20 cellular contexts compared by ENCODE assay signal in genomic region chr22:32578752-32579151, GRCh38.
A peak's percentile ranks its signal among the peaks of the same experiment; 100 is the strongest.
DNase-seq lines count a peak whose midpoint lies in the region; ATAC-seq, FAIRE-seq and TF ChIP-seq lines count a peak whose summit lies in the region.
"Had no signal": no experiment of that assay in that cellular context is flagged by ENCODE, and none has a peak within 500 bp of the region (broad histone marks: within the 10 kb centered on the region; RNA-seq: fewer than 3 reads in every experiment).

No MANE protein-coding gene starts in this region.

- intact Hi-C loops in K562 (cut with micrococcal nuclease), result no loop called here
- intact Hi-C loops in mammary epithelial cell (cut with micrococcal nuclease), result no loop called here
- intact Hi-C loops in left colon (cut with DNase I, micrococcal nuclease), result no loop called here

- H3K27me3 ChIP-seq in SJCRH30, result no peaks in the 10 kb centered on the region
- no peaks in the 10 kb centered on the region for H3K27me3 ChIP-seq in K562 (ENCODE audit: control insufficient read depth in 2 of 2, insufficient read depth in 2 of 2, low read length in 2 of 2)
- no peaks in the 10 kb centered on the region for H3K27me3 ChIP-seq in smooth muscle cell (ENCODE audit: low read depth)
- H3K27me3 ChIP-seq in upper lobe of left lung, result no peaks in the 10 kb centered on the region
- no peaks in the 10 kb centered on the region for H3K27me3 ChIP-seq in mammary epithelial cell (ENCODE audit: insufficient read depth, low read length)

- TF ChIP-seq EP300 in K562 (IDR thresholded peaks at IDR 0.05; ENCODE audit: low read length) (no peak), upper lobe of left lung (IDR thresholded peaks at IDR 0.05) (no peak)

- H3K4me2 ChIP-seq in K562 (ENCODE audit: insufficient read depth, low read length) (no peak overlapping the region), smooth muscle cell (no peak overlapping the region), mammary epithelial cell (ENCODE audit: insufficient read depth, low read depth, low read length) (no peak overlapping the region)

- H3K9me3 ChIP-seq in SJCRH30 (replicated peaks) (no peaks in the 10 kb centered on the region), K562 (replicated peaks; ENCODE audit: control insufficient read depth, insufficient read depth, low read depth, low read length) (no peaks in the 10 kb centered on the region), smooth muscle cell (replicated peaks; ENCODE audit: low read depth) (no peaks in the 10 kb centered on the region), upper lobe of left lung (no peaks in the 10 kb centered on the region), mammary epithelial cell (replicated peaks; ENCODE audit: insufficient read depth, low read length) (no peaks in the 10 kb centered on the region)
- H3K9me3 ChIP-seq: Caco-2, HAP-1 had no signal

- dilution Hi-C loops in mammary epithelial cell (cut with HindIII; ENCODE audit: low sequenced_read_pairs), result no loop called here

- ATAC-seq in K562 (no peak), upper lobe of left lung (ENCODE audit: low FRiP score in 2 of 2) (no peak), GM18870 (IDR thresholded peaks at IDR 0.05; ENCODE audit: unreplicated experiment) (no peak), left colon (no peak)
- ATAC-seq: CD8-positive, alpha-beta T cell; GM12878 had no signal

- no peaks in the 10 kb centered on the region for H3K9me1 ChIP-seq in K562 (ENCODE audit: control insufficient read depth, insufficient read depth, low read length)

- CTCF ChIA-PET in K562 (lab: Yijun Ruan, JAX; ENCODE audit: low intra/inter-chr PET ratio) (no interaction called here), mammary epithelial cell (lab: Charles Lee; ENCODE audit: low non-redundant PET) (no interaction called here)

- TF ChIP-seq CTCF in K562 (IDR thresholded peaks at IDR 0.05 in 2 of 3, conservative IDR thresholded peaks at IDR 0.05 in 1 of 3; ENCODE audit: insufficient read depth in 2 of 3, low read depth in 1 of 3, low read length in 3 of 3) (no peak), smooth muscle cell (IDR thresholded peaks at IDR 0.05; ENCODE audit: borderline replicate concordance, insufficient read depth, poor library complexity, severe bottlenecking) (no peak), upper lobe of left lung (IDR thresholded peaks at IDR 0.05) (no peak), mammary epithelial cell (conservative IDR thresholded peaks at IDR 0.05 in 1 of 2, IDR thresholded peaks at IDR 0.05 in 1 of 2; ENCODE audit: extremely low read depth in 1 of 2, insufficient read depth in 1 of 2, low read depth in 1 of 2, low read length in 2 of 2) (no peak)

- POLR2A ChIA-PET in K562 (lab: Yijun Ruan, JAX), result interaction anchor here (1.1 kb wide), 1 partner anchor 10 kb away, joined by 3 read pairs; no protein-coding TSS in a partner anchor

- no peaks in the 10 kb centered on the region for H3K79me2 ChIP-seq in K562 (ENCODE audit: control insufficient read depth, insufficient read depth, low read length)
- no peaks in the 10 kb centered on the region for H3K79me2 ChIP-seq in smooth muscle cell (ENCODE audit: low read depth)
- H3K79me2 ChIP-seq in mammary epithelial cell (ENCODE audit: insufficient read depth, low read length), result no peaks in the 10 kb centered on the region

- BruUV-seq in K562 (replicated peaks; lab: Mats Ljungman, UMichigan), result no TSS peak
- BruUV-seq in mammary epithelial cell (replicated peaks; lab: Mats Ljungman, UMichigan), result no TSS peak

- DNase-seq in SJCRH30 (no peak), K562 (ENCODE audit: extremely low read depth in 1 of 4, low spot score in 3 of 4) (no peak), smooth muscle cell (lab: John Stamatoyannopoulos, UW; ENCODE audit: unreplicated experiment) (no peak), upper lobe of left lung (no peak), NCI-H1105 (lab: John Stamatoyannopoulos, UW) (no peak), mammary epithelial cell (no peak), left colon (no peak)
- DNase-seq: Caco-2; CD4-positive, CD25-positive, alpha-beta regulatory T cell; CD8-positive, alpha-beta T cell; DMS153; DND-41; GDM1; GOT3; HFFc6 had no signal

- no peak for TF ChIP-seq POLR2A in K562 (conservative IDR thresholded peaks at IDR 0.05)
- TF ChIP-seq POLR2A in upper lobe of left lung (IDR thresholded peaks at IDR 0.05), result no peak

- no peak overlapping the region for H3K9ac ChIP-seq in K562 (ENCODE audit: insufficient read depth in 1 of 2, low read depth in 2 of 2, low read length in 2 of 2)
- no peak overlapping the region for H3K9ac ChIP-seq in smooth muscle cell (ENCODE audit: low read depth)
- no peak overlapping the region for H3K9ac ChIP-seq in mammary epithelial cell (ENCODE audit: insufficient read depth, low read length)

- H4K20me1 ChIP-seq in K562 (replicated peaks; ENCODE audit: control insufficient read depth, insufficient read depth, low read length), result no peaks in the 10 kb centered on the region
- H4K20me1 ChIP-seq in smooth muscle cell (ENCODE audit: low read depth), result no peaks in the 10 kb centered on the region
- H4K20me1 ChIP-seq in mammary epithelial cell (ENCODE audit: insufficient read depth, low read length), result no peaks in the 10 kb centered on the region

- H3K4me3 ChIP-seq in SJCRH30, result no peak overlapping the region
- no peak overlapping the region for H3K4me3 ChIP-seq in K562
- H3K4me3 ChIP-seq in smooth muscle cell, result no peak overlapping the region
- H3K4me3 ChIP-seq in upper lobe of left lung, result no peak overlapping the region
- no peak overlapping the region for H3K4me3 ChIP-seq in mammary epithelial cell (replicated peaks in 1 of 3; ENCODE audit: insufficient read depth in 1 of 3, low read depth in 2 of 3, low read length in 3 of 3)
- H3K4me3 ChIP-seq: GM12878, HAP-1 had no signal

- H3K36me3 ChIP-seq in SJCRH30 (no peaks in the 10 kb centered on the region), K562 (ENCODE audit: control insufficient read depth, insufficient read depth, low read length) (no peaks in the 10 kb centered on the region), smooth muscle cell (ENCODE audit: low read depth) (no peaks in the 10 kb centered on the region), upper lobe of left lung (no peaks in the 10 kb centered on the region), mammary epithelial cell (ENCODE audit: insufficient read depth, low read length) (no peaks in the 10 kb centered on the region)
- H3K36me3 ChIP-seq: HAP-1 had no signal

- in situ Hi-C loops in K562 (cut with MboI), result no loop called here
- in situ Hi-C loops in mammary epithelial cell (cut with MboI; ENCODE audit: low sequenced_read_pairs in 2 of 2), result no loop called here

- 85% methylated on average over 2 of the region's 2 CpGs for WGBS in K562 (ENCODE audit: insufficient coverage, low coverage, missing lambda C conversion rate)
- 95% methylated on average over 2 of the region's 2 CpGs for WGBS in smooth muscle cell (ENCODE audit: low lambda C conversion rate)
- WGBS in upper lobe of left lung, 2 donors, result 85 to 90% methylated on average over 2 of the region's 2 CpGs
- 98% methylated on average over 2 of the region's 2 CpGs for WGBS in mammary epithelial cell (ENCODE audit: low coverage, missing lambda C conversion rate)

- H3K4me1 ChIP-seq in SJCRH30 (peaks cover 39% of the 10 kb centered on the region), K562 (replicated peaks in 1 of 2; ENCODE audit: control insufficient read depth in 2 of 2, insufficient read depth in 2 of 2, low read length in 2 of 2) (peaks cover 11 to 37% of the 10 kb centered on the region in 2 experiments; a peak in 4 of 5 replicates), smooth muscle cell (ENCODE audit: low read depth) (peaks cover 27% of the 10 kb centered on the region), upper lobe of left lung (peaks cover 14 to 25% (median 18%) of the 10 kb centered on the region in 4 donors), mammary epithelial cell (ENCODE audit: insufficient read depth, low read length) (peaks cover 6% of the 10 kb centered on the region)
- H3K4me1 ChIP-seq: Caco-2, HAP-1 had no signal

- no peak for TF ChIP-seq RAD21 in K562 (CRISPR knock-in tag; conservative IDR thresholded peaks at IDR 0.05 in 1 of 2, IDR thresholded peaks at IDR 0.05 in 1 of 2)

- H3F3A ChIP-seq in smooth muscle cell (ENCODE audit: low read depth), result peaks cover 14% of the 10 kb centered on the region

- H2AFZ ChIP-seq in K562 (ENCODE audit: low read depth, low read length), result no peak overlapping the region
- H2AFZ ChIP-seq in smooth muscle cell (ENCODE audit: low read depth), result no peak overlapping the region
- H2AFZ ChIP-seq in mammary epithelial cell (ENCODE audit: low read depth, low read length), result no peak overlapping the region

- H3K27ac ChIP-seq in SJCRH30, result peak overlapping the region; percentile 92
- no peak overlapping the region for H3K27ac ChIP-seq in K562 (ENCODE audit: extremely low read depth, low read depth, low read length)
- peak overlapping the region; percentile 72 for H3K27ac ChIP-seq in smooth muscle cell (ENCODE audit: low read depth)
- H3K27ac ChIP-seq in upper lobe of left lung, result peak overlapping the region; percentile 52 to 82 (median 74)
- no peak overlapping the region for H3K27ac ChIP-seq in mammary epithelial cell (ENCODE audit: insufficient read depth, low read depth, low read length)
- H3K27ac ChIP-seq: C4-2B had no signal

- no peak for FAIRE-seq in K562 (lab: Jason Lieb, UNC)
- FAIRE-seq: GM12878, H54 had no signal

Comparison
In these comparisons a context has a peak if more than half of its experiments do, and no peak if none do; other contexts are left out.
1. H3K27ac ChIP-seq: peak in SJCRH30 (single experiment), smooth muscle cell (single experiment) and upper lobe of left lung (4 of 4); none in K562 (single experiment) and mammary epithelial cell (single experiment).